8 cellular contexts compared by ENCODE assay signal in the genomic region with DNA sequence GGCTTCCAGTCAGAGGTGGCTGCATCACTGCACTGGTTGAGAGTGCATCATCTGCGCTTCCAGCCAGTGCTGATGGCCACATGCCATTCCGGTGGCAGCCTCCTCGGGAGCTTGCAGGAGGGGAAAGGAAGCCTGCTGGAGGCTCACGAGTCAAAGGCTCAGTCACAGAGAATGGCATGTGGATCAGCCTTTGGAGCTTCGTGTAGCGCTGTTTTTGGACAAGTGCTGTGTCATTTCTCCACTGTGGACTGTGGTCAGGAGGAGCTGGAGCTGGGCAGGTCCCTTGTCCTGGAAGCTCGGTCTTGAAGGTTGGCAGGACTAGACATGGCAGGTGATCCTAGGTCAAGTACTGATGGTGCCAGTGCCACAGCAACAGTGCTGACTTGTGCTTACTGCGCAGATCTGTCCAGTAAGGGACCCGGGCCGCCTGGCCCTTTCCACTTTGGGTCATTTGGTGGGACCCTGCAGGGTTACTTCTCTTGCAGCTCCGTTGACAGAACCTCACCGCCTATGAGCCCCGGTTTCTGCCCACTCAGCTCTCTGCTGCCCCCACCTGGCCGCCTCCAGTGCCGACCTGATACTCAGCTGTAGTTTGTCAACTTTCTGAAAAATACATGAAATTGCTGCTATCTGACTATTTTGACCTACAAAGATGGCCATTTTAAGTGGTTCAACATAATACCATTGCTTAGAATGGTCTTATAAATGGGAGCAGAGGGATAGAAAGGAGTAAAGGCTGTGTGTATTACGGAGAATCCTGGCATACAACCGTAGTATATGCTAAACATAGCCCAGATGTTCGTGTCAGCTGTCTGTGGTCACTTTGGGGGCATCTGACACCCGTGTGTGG. TPM values are rescaled to one million over a fixed set of nuclear protein-coding genes. Genes with fewer than 3 reads are reported as not detected.
DNase-seq lines count a peak whose midpoint lies in the region; ATAC-seq and TF ChIP-seq lines count a peak whose summit lies in the region.

No MANE protein-coding gene starts in this region.

- H3K79me2 ChIP-seq in SK-N-SH (ENCODE audit: insufficient read depth) = no peaks in the 10 kb centered on the region
- no peaks in the 10 kb centered on the region for H3K79me2 ChIP-seq in parathyroid adenoma

- peak; percentile 94 for TF ChIP-seq RAD21 in SK-N-SH (IDR thresholded peaks at IDR 0.05; ENCODE audit: low read length)

- H3K27me3 ChIP-seq in SK-N-SH (ENCODE audit: insufficient read depth) = no peaks in the 10 kb centered on the region
- H3K27me3 ChIP-seq in parathyroid adenoma (ENCODE audit: control insufficient read depth, insufficient read depth, low read length) = no peaks in the 10 kb centered on the region
- no peaks in the 10 kb centered on the region for H3K27me3 ChIP-seq in thoracic aorta (replicated peaks; ENCODE audit: insufficient read depth)

- DNase-seq in ELR (ENCODE audit: low read depth) (peak; percentile 56), HT1080 (ENCODE audit: low read depth) (peak; percentile 43), SK-N-SH (peak; percentile 78), globus pallidus (ENCODE audit: low spot score) (peak; percentile 74), thoracic aorta (ENCODE audit: low spot score) (no peak)
- DNase-seq in activated naive CD4-positive, alpha-beta T cell (lab: John Stamatoyannopoulos, UW) = peak; percentile 33 to 76 (median 66)

- H2AFZ ChIP-seq in SK-N-SH (ENCODE audit: low read depth) (no peak overlapping the region), parathyroid adenoma (peak overlapping the region; percentile 35)

- no peak overlapping the region for H3K9ac ChIP-seq in SK-N-SH
- H3K9ac ChIP-seq in parathyroid adenoma = no peak overlapping the region

- H3K27ac ChIP-seq in SK-N-SH (ENCODE audit: low read depth in 2 of 2, low read length in 1 of 2) (no peak overlapping the region), parathyroid adenoma (no peak overlapping the region), thoracic aorta (no peak overlapping the region)

- H3K4me1 ChIP-seq in SK-N-SH (ENCODE audit: control insufficient read depth in 1 of 2, insufficient read depth in 2 of 2, low read depth in 1 of 2, low read length in 1 of 2) (peaks cover 0 to 13% of the 10 kb centered on the region in 2 experiments; a peak in 1 of 4 replicates), parathyroid adenoma (peaks cover 4% of the 10 kb centered on the region), thoracic aorta (ENCODE audit: control insufficient read depth in 1 of 2, low read depth in 2 of 2) (no peaks in the 10 kb centered on the region)

- H3K4me3 ChIP-seq in SK-N-SH (ENCODE audit: low read depth in 2 of 2, low read length in 1 of 2) (peak overlapping the region in 1 of 2 experiments; percentile 42; a peak in 1 of 4 replicates), parathyroid adenoma (ENCODE audit: low read depth, low read length) (no peak overlapping the region), thoracic aorta (no peak overlapping the region)

- H3K36me3 ChIP-seq in SK-N-SH (replicated peaks in 1 of 2; ENCODE audit: control insufficient read depth in 1 of 2, insufficient read depth in 2 of 2, low read length in 1 of 2) = no peaks in the 10 kb centered on the region
- no peaks in the 10 kb centered on the region for H3K36me3 ChIP-seq in parathyroid adenoma (ENCODE audit: control insufficient read depth, insufficient read depth, low read length)
- H3K36me3 ChIP-seq in thoracic aorta = no peaks in the 10 kb centered on the region

- H3F3A ChIP-seq in SK-N-SH (replicated peaks; ENCODE audit: insufficient read depth) = no peaks in the 10 kb centered on the region

- WGBS in SK-N-SH (ENCODE audit: low lambda C conversion rate) = 30% methylated on average over 19 of the region's 19 CpGs

- TF ChIP-seq CTCF in SK-N-SH (IDR thresholded peaks at IDR 0.05) (peak; percentile 98), parathyroid adenoma (IDR thresholded peaks at IDR 0.05) (peak; percentile 88), thoracic aorta (IDR thresholded peaks at IDR 0.05) (peak; percentile 78)

- H4K20me1 ChIP-seq in SK-N-SH (ENCODE audit: insufficient read depth) = no peaks in the 10 kb centered on the region

- TF ChIP-seq EP300 in SK-N-SH (IDR thresholded peaks at IDR 0.05; ENCODE audit: borderline replicate concordance in 1 of 2, low read depth in 1 of 2, low read length in 1 of 2) = no peak

- ATAC-seq in thoracic aorta (ENCODE audit: insufficient number of reproducible peaks, low FRiP score, low read depth) (peak; percentile 38), HG03039 (IDR thresholded peaks at IDR 0.05; ENCODE audit: unreplicated experiment) (no peak)

- CTCF ChIA-PET in SK-N-SH (lab: Yijun Ruan, JAX) = interaction anchor here (0.6 to 4.6 kb wide), 93 partner anchors 8 to 840 kb away, joined by 3 to 42 read pairs (median 4); a partner anchor contains a TSS

- no peaks in the 10 kb centered on the region for H3K9me2 ChIP-seq in SK-N-SH

- POLR2A ChIA-PET in SK-N-SH (lab: Yijun Ruan, JAX) = interaction anchor here (0.8 kb wide), 1 partner anchor 28 kb away, joined by 3 read pairs; a partner anchor contains a TSS

- H3K4me2 ChIP-seq in SK-N-SH = peak overlapping the region; percentile 51; the same call in 1 of the 2 replicates
- H3K4me2 ChIP-seq in parathyroid adenoma (ENCODE audit: low read length) = peak overlapping the region; percentile 3

- H3K9me3 ChIP-seq in SK-N-SH (no peaks in the 10 kb centered on the region), parathyroid adenoma (ENCODE audit: control insufficient read depth, low read length) (no peaks in the 10 kb centered on the region), thoracic aorta (no peaks in the 10 kb centered on the region)

TF ChIP-seq in SK-N-SH, 30 proteins besides CTCF, POLR2A, EP300 and RAD21:
- TF ChIP-seq SMC3 (IDR thresholded peaks at IDR 0.05; ENCODE audit: low read depth, low read length) (peak; percentile 95), NRF1 (IDR thresholded peaks at IDR 0.05; ENCODE audit: low read depth, low read length) (0 out of 2 replicates have a peak, but pooled peaks have one; percentile 29), GATA2 (CRISPR knock-in tag; IDR thresholded peaks at IDR 0.05) (no peak)

RNA-seq across cellular contexts. Expression of a gene that starts 27.6 kb away (rescaled TPM):
- 0.03 TPM in 1 of 2 replicates, not detected in the other for total RNA-seq in HT1080 (2014; rRNA removed; shearing (Covaris generic))
- polyA plus RNA-seq in HT1080 (2015; cell fraction: cytosol; rRNA removed) = not detected in 2 replicates
- not detected in 2 replicates for polyA plus RNA-seq in HT1080 (2015; cell fraction: nucleus; rRNA removed)
- polyA plus RNA-seq in SK-N-SH (2012; rRNA removed) = not detected in 2 replicates
- polyA plus RNA-seq in SK-N-SH (2012; cell fraction: cytosol; rRNA removed) = 0.10 TPM in 1 of 2 replicates, not detected in the other
- polyA plus RNA-seq in SK-N-SH (2012; cell fraction: nucleus; rRNA removed) = 0.12 TPM in 1 of 2 replicates, not detected in the other
- not detected for total RNA-seq in thoracic aorta
